Comparison of ENCODE assay signal across 9 cellular contexts in genomic region chr7:100122067-100122466, GRCh38. TPM values are rescaled to one million over a fixed set of nuclear protein-coding genes. Genes with fewer than 3 reads are reported as not detected.
DNase-seq lines count a peak whose midpoint lies in the region; ATAC-seq and TF ChIP-seq lines count a peak whose summit lies in the region.
"Had no signal": no experiment of that assay in that cellular context is flagged by ENCODE, and none has a peak within 500 bp of the region (broad histone marks: within the 10 kb centered on the region; RNA-seq: fewer than 3 reads in every experiment).

No MANE protein-coding gene starts in this region.

- TF ChIP-seq CTCF in GM13976 (IDR thresholded peaks at IDR 0.05; ENCODE audit: borderline replicate concordance, control extremely low read depth, extremely low read depth, insufficient read depth, missing control alignments) = no peak

- no peak for ATAC-seq in activated CD8-positive, alpha-beta T cell treated with anti-CD3 and anti-CD28 coated beads, Interleukin-2, amount 10 ng/mL, durations not matched to agents 7 days and 5 days
- ATAC-seq in HG03521 (IDR thresholded peaks at IDR 0.05; ENCODE audit: unreplicated experiment) = no peak
- ATAC-seq: foreskin keratinocyte, PC-3 had no signal

- H3K4me1 Mint-ChIP-seq in activated CD8-positive, alpha-beta T cell treated with anti-CD3 and anti-CD28 coated beads, Interleukin-2, amount 10 ng/mL, durations not matched to agents 7 days and 5 days (ENCODE audit: low read depth) = peaks cover 45% of the 10 kb centered on the region

- CTCF ChIA-PET in activated CD8-positive, alpha-beta T cell treated with anti-CD3 and anti-CD28 coated beads, Interleukin-2, amount 10 ng/mL, durations not matched to agents 7 days and 5 days (lab: Charles Lee) = interaction anchor here (1.0 to 1.1 kb wide), 2 partner anchors 11 kb away, joined by 3 to 4 read pairs; no protein-coding TSS in a partner anchor

- POLR2A ChIA-PET in activated CD8-positive, alpha-beta T cell treated with anti-CD3 and anti-CD28 coated beads, Interleukin-2, amount 10 ng/mL, durations not matched to agents 7 days and 5 days (lab: Charles Lee) = interaction anchor here (3.1 kb wide), 1 partner anchor 21 kb away, joined by 34 read pairs; the partner anchor contains the start of genes AP4M1 and MCM7

- H3K27ac Mint-ChIP-seq in activated CD8-positive, alpha-beta T cell treated with anti-CD3 and anti-CD28 coated beads, Interleukin-2, amount 10 ng/mL, durations not matched to agents 7 days and 5 days = no peak overlapping the region

- H3K9me3 Mint-ChIP-seq in activated CD8-positive, alpha-beta T cell treated with anti-CD3 and anti-CD28 coated beads, Interleukin-2, amount 10 ng/mL, durations not matched to agents 7 days and 5 days (ENCODE audit: insufficient read depth) = no peaks in the 10 kb centered on the region

- in situ Hi-C loops in GM13976 (cut with MboI; ENCODE audit: low sequenced_read_pairs, unreplicated experiment) = no loop called here

- no peaks in the 10 kb centered on the region for H3K27me3 Mint-ChIP-seq in activated CD8-positive, alpha-beta T cell treated with anti-CD3 and anti-CD28 coated beads, Interleukin-2, amount 10 ng/mL, durations not matched to agents 7 days and 5 days (ENCODE audit: low read depth)

- peaks cover 48% of the 10 kb centered on the region for H3K36me3 Mint-ChIP-seq in activated CD8-positive, alpha-beta T cell treated with anti-CD3 and anti-CD28 coated beads, Interleukin-2, amount 10 ng/mL, durations not matched to agents 7 days and 5 days (ENCODE audit: low read depth)

- H3K4me3 Mint-ChIP-seq in activated CD8-positive, alpha-beta T cell treated with anti-CD3 and anti-CD28 coated beads, Interleukin-2, amount 10 ng/mL, durations not matched to agents 7 days and 5 days = peak overlapping the region; percentile 28

- DNase-seq in DMS153 (lab: John Stamatoyannopoulos, UW) (peak; percentile 98), NCI-H2029 (lab: John Stamatoyannopoulos, UW) (peak; percentile 98), retina (no peak), GM13976 (ENCODE audit: low spot score) (no peak)
- no peak for DNase-seq in activated CD8-positive, alpha-beta T cell treated with anti-CD3 and anti-CD28 coated beads, Interleukin-2, amount 10 ng/mL, durations not matched to agents 7 days and 5 days
- DNase-seq: foreskin keratinocyte, kidney, PC-3 had no signal

RNA-seq across cellular contexts. Expression of gene CNPY4, which starts 2.6 kb away (rescaled TPM):
- 10 to 100 TPM; 32.4 to 35.5 TPM for total RNA-seq in activated CD8-positive, alpha-beta T cell treated with anti-CD3 and anti-CD28 coated beads, Interleukin-2, amount 10 ng/mL, durations not matched to agents 7 days and 5 days

RNA-seq across cellular contexts. Expression of gene TAF6, which starts 2.9 kb away (rescaled TPM):
- 10 to 100 TPM; 74.6 to 81.0 TPM for total RNA-seq in activated CD8-positive, alpha-beta T cell treated with anti-CD3 and anti-CD28 coated beads, Interleukin-2, amount 10 ng/mL, durations not matched to agents 7 days and 5 days

RNA-seq across cellular contexts. Expression of gene MBLAC1, which starts 4.7 kb away (rescaled TPM):
- total RNA-seq in activated CD8-positive, alpha-beta T cell treated with anti-CD3 and anti-CD28 coated beads, Interleukin-2, amount 10 ng/mL, durations not matched to agents 7 days and 5 days = 1 to 10 TPM; 4.3 to 5.7 TPM

RNA-seq across cellular contexts. Expression of gene AP4M1, which starts 20.6 kb away (rescaled TPM):
- total RNA-seq in activated CD8-positive, alpha-beta T cell treated with anti-CD3 and anti-CD28 coated beads, Interleukin-2, amount 10 ng/mL, durations not matched to agents 7 days and 5 days = 10 to 100 TPM; 10.8 to 13.0 TPM

RNA-seq across cellular contexts. Expression of gene MCM7, which starts 20.9 kb away (rescaled TPM):
- total RNA-seq in activated CD8-positive, alpha-beta T cell treated with anti-CD3 and anti-CD28 coated beads, Interleukin-2, amount 10 ng/mL, durations not matched to agents 7 days and 5 days = 100 to 1,000 TPM; 364 to 375 TPM

Comparison
In these comparisons a context has a peak if more than half of its experiments do, and no peak if none do; other contexts are left out.
1. DNase-seq: peak in DMS153 (single experiment) and NCI-H2029 (single experiment); none in activated CD8-positive, alpha-beta T cell treated with anti-CD3 and anti-CD28 coated beads, Interleukin-2, amount 10 ng/mL, durations not matched to agents 7 days and 5 days (single experiment), retina (single experiment) and GM13976 (single experiment).